ENCODE assay signal across 26 cellular contexts in genomic region chr15:41946970-41947369, GRCh38. TPM values are rescaled to one million over a fixed set of nuclear protein-coding genes. Genes with fewer than 3 reads are reported as not detected.
DNase-seq lines count a peak whose midpoint lies in the region; ATAC-seq, FAIRE-seq and TF ChIP-seq lines count a peak whose summit lies in the region.
"Had no signal": no experiment of that assay in that cellular context is flagged by ENCODE, and none has a peak within 500 bp of the region (broad histone marks: within the 10 kb centered on the region; RNA-seq: fewer than 3 reads in every experiment).

No MANE protein-coding gene starts in this region.

- no peak overlapping the region for H3K27ac Mint-ChIP-seq in naive thymus-derived CD4-positive, alpha-beta T cell
- H3K27ac Mint-ChIP-seq: activated naive CD4-positive, alpha-beta T cell treated with anti-CD3 and anti-CD28 coated beads for 36 hours; T-helper 2 cell treated with Interferon-gamma antibody and Interleukin-4, amounts not matched to agents 5 μg/mL and 100 μg/mL, for 36 hours had no signal

- H3K4me1 ChIP-seq in mammary epithelial cell (ENCODE audit: insufficient read depth, low read length): peaks cover 59% of the 10 kb centered on the region
- no peaks in the 10 kb centered on the region for H3K4me1 ChIP-seq in naive thymus-derived CD4-positive, alpha-beta T cell (ENCODE audit: control insufficient read depth in 2 of 2, insufficient read depth in 2 of 2, low read length in 2 of 2)

- TF ChIP-seq POLR2A in GM12891 (IDR thresholded peaks at IDR 0.05; ENCODE audit: low read depth, low read length): no peak

- intact Hi-C loops in mammary epithelial cell (cut with micrococcal nuclease): no loop called here
- intact Hi-C loops in cardiac septum (cut with DNase I): loop anchor here (5.0 kb wide), 1 partner anchor 35 kb away; no protein-coding TSS in a partner anchor
- intact Hi-C loops in naive thymus-derived CD4-positive, alpha-beta T cell (cut with micrococcal nuclease): no loop called here

- POLR2A ChIA-PET in naive thymus-derived CD4-positive, alpha-beta T cell (lab: Charles Lee): no interaction called here

- H3K4me2 ChIP-seq in mammary epithelial cell (ENCODE audit: insufficient read depth, low read depth, low read length): peak overlapping the region; percentile 76
- H3K4me2 ChIP-seq: A549, KMS-11, PC-9, SK-N-SH had no signal

- peaks cover 0 to 26% (median 5%) of the 10 kb centered on the region in 5 donors for H3K36me3 Mint-ChIP-seq in naive thymus-derived CD4-positive, alpha-beta T cell

- H3K27me3 Mint-ChIP-seq in naive thymus-derived CD4-positive, alpha-beta T cell: no peaks in the 10 kb centered on the region

- no peaks in the 10 kb centered on the region for H3K27me3 ChIP-seq in mammary epithelial cell (ENCODE audit: insufficient read depth, low read length)
- no peaks in the 10 kb centered on the region for H3K27me3 ChIP-seq in naive thymus-derived CD4-positive, alpha-beta T cell (ENCODE audit: control insufficient read depth in 2 of 2, insufficient read depth in 2 of 2, low read length in 2 of 2)
- H3K27me3 ChIP-seq: BLaER1 treated with 17β-estradiol and CSF1 and Interleukin-3, amounts not matched to agents 10 nM and 100 nM; left lung; ovary; suprapubic skin had no signal

- CTCF ChIA-PET in mammary epithelial cell (lab: Charles Lee; ENCODE audit: low non-redundant PET): no interaction called here
- CTCF ChIA-PET in naive thymus-derived CD4-positive, alpha-beta T cell (lab: Charles Lee): no interaction called here

- dilution Hi-C loops in mammary epithelial cell (cut with HindIII; ENCODE audit: low sequenced_read_pairs): no loop called here

- H3K9ac ChIP-seq in mammary epithelial cell (ENCODE audit: insufficient read depth, low read length): no peak overlapping the region
- H3K9ac ChIP-seq: BLaER1 treated with 17β-estradiol and CSF1 and Interleukin-3, amounts not matched to agents 10 nM and 100 nM; GM23248; KMS-11; SK-N-SH had no signal

- DNase-seq in GM12891 (ENCODE audit: insufficient read length, low spot score): no peak
- DNase-seq in mammary epithelial cell: peak; percentile 67
- DNase-seq in cardiac septum (ENCODE audit: low spot score): peak; percentile 85
- DNase-seq in naive thymus-derived CD4-positive, alpha-beta T cell: no peak
- DNase-seq in NCI-H524 treated with DMSO at 0.1 percent for 48 hours (lab: John Stamatoyannopoulos, UW): no peak
- DNase-seq in NCI-H748 (lab: John Stamatoyannopoulos, UW; ENCODE audit: unreplicated experiment): no peak
- DNase-seq: activated CD4-positive, alpha-beta T cell treated with anti-CD3 and anti-CD28 coated beads, Interleukin-2, amount 50 U/mL, for 4 hours; activated naive CD4-positive, alpha-beta T cell treated with anti-CD3 and anti-CD28 coated beads for 36 hours; cerebellar nuclear complex; glutamatergic neuron; GM23248; left lung; NCI-H1930; NCI-H226; ovary; SK-N-SH had no signal

- H3K79me2 ChIP-seq in mammary epithelial cell (ENCODE audit: insufficient read depth, low read length): peaks cover 89% of the 10 kb centered on the region

- no peaks in the 10 kb centered on the region for H3K9me3 ChIP-seq in mammary epithelial cell (replicated peaks; ENCODE audit: insufficient read depth, low read length)
- no peaks in the 10 kb centered on the region for H3K9me3 ChIP-seq in naive thymus-derived CD4-positive, alpha-beta T cell (ENCODE audit: control insufficient read depth in 2 of 3, low read length in 3 of 3)
- H3K9me3 ChIP-seq: A549; BLaER1 treated with 17β-estradiol and CSF1 and Interleukin-3, amounts not matched to agents 10 nM and 100 nM; left lung; ovary; SK-N-SH; suprapubic skin had no signal

- H3K4me1 Mint-ChIP-seq in naive thymus-derived CD4-positive, alpha-beta T cell: peaks cover 0 to 18% (median 0%) of the 10 kb centered on the region in 7 donors

- H3K4me3 ChIP-seq in mammary epithelial cell (replicated peaks in 1 of 3; ENCODE audit: insufficient read depth in 1 of 3, low read depth in 2 of 3, low read length in 3 of 3): peak overlapping the region in 1 of 3 experiments; percentile 24
- no peak overlapping the region for H3K4me3 ChIP-seq in naive thymus-derived CD4-positive, alpha-beta T cell (ENCODE audit: low read length)
- H3K4me3 ChIP-seq: A549; BLaER1 treated with 17β-estradiol and CSF1 and Interleukin-3, amounts not matched to agents 10 nM and 100 nM; GM23248; left lung; ovary; PC-9; suprapubic skin had no signal

- TF ChIP-seq CTCF in mammary epithelial cell (conservative IDR thresholded peaks at IDR 0.05 in 1 of 2, IDR thresholded peaks at IDR 0.05 in 1 of 2; ENCODE audit: extremely low read depth in 1 of 2, insufficient read depth in 1 of 2, low read depth in 1 of 2, low read length in 2 of 2): no peak

- no TSS peak for BruUV-seq in mammary epithelial cell (replicated peaks; lab: Mats Ljungman, UMichigan)

- ATAC-seq in naive thymus-derived CD4-positive, alpha-beta T cell: peak; percentile 14
- no peak for ATAC-seq in HG02852 (IDR thresholded peaks at IDR 0.05; ENCODE audit: unreplicated experiment)
- ATAC-seq in GM21529 (IDR thresholded peaks at IDR 0.05; ENCODE audit: unreplicated experiment): no peak
- ATAC-seq: A549, left lung, sciatic nerve had no signal

- FAIRE-seq in GM12891 (lab: Jason Lieb, UNC): peak; percentile 43
- FAIRE-seq: A549 had no signal

- peaks cover 13% of the 10 kb centered on the region for H3K36me3 ChIP-seq in mammary epithelial cell (ENCODE audit: insufficient read depth, low read length)
- H3K36me3 ChIP-seq in naive thymus-derived CD4-positive, alpha-beta T cell (ENCODE audit: control insufficient read depth in 2 of 3, insufficient read depth in 3 of 3, low read length in 3 of 3): peaks cover 0 to 37% (median 0%) of the 10 kb centered on the region in 3 experiments
- H3K36me3 ChIP-seq: ovary had no signal

- 19% methylated on average over 2 of the region's 2 CpGs for WGBS in mammary epithelial cell (ENCODE audit: low coverage, missing lambda C conversion rate)

- peak overlapping the region; percentile 18 for H3K27ac ChIP-seq in mammary epithelial cell (ENCODE audit: insufficient read depth, low read depth, low read length)
- H3K27ac ChIP-seq in naive thymus-derived CD4-positive, alpha-beta T cell (ENCODE audit: low read depth, low read length): no peak overlapping the region
- H3K27ac ChIP-seq: BLaER1 treated with 17β-estradiol and CSF1 and Interleukin-3, amounts not matched to agents 10 nM and 100 nM; GM23248; KMS-11; left lung; ovary; PC-9; suprapubic skin had no signal

- H3K4me3 Mint-ChIP-seq in naive thymus-derived CD4-positive, alpha-beta T cell: no peak overlapping the region
- H3K4me3 Mint-ChIP-seq: activated naive CD4-positive, alpha-beta T cell treated with anti-CD3 and anti-CD28 coated beads for 36 hours; T-helper 2 cell treated with Interferon-gamma antibody and Interleukin-4, amounts not matched to agents 5 μg/mL and 100 μg/mL, for 36 hours; WTC11 had no signal

- in situ Hi-C loops in mammary epithelial cell (cut with MboI; ENCODE audit: low sequenced_read_pairs in 2 of 2): no loop called here

- no peaks in the 10 kb centered on the region for H3K9me3 Mint-ChIP-seq in naive thymus-derived CD4-positive, alpha-beta T cell
- H3K9me3 Mint-ChIP-seq: activated naive CD4-positive, alpha-beta T cell treated with anti-CD3 and anti-CD28 coated beads for 36 hours; T-helper 2 cell treated with Interferon-gamma antibody and Interleukin-4, amounts not matched to agents 5 μg/mL and 100 μg/mL, for 36 hours; WTC11 had no signal

- H4K20me1 ChIP-seq in mammary epithelial cell (ENCODE audit: insufficient read depth, low read length): no peaks in the 10 kb centered on the region

- no peak overlapping the region for H2AFZ ChIP-seq in mammary epithelial cell (ENCODE audit: low read depth, low read length)
- H2AFZ ChIP-seq: GM23248, PC-9 had no signal

TF ChIP-seq in GM12891, 5 proteins besides CTCF, POLR2A, EP300 and RAD21:
- TF ChIP-seq PAX5 (IDR thresholded peaks at IDR 0.05; ENCODE audit: insufficient read depth, low read length, severe bottlenecking) (no peak), POLR2AphosphoS5 (IDR thresholded peaks at IDR 0.05; ENCODE audit: low read depth, low read length) (0 out of 2 replicates have a peak, but pooled peaks have one; percentile 24)

RNA-seq across cellular contexts. Expression of gene EHD4, which starts 25.4 kb away (rescaled TPM):
- polyA plus RNA-seq in GM12891 (2012; ENCODE audit: low read depth, missing spikeins): 24.4 TPM
- total RNA-seq in mammary epithelial cell (10 to 100 TPM; 53.6 to 65.0 TPM), cardiac septum (42.2 TPM)
- 55.8 TPM for polyA plus RNA-seq in mammary epithelial cell
- polyA minus RNA-seq in mammary epithelial cell: 66.8 TPM
- 10 to 100 TPM; 10.4 to 48.3 (median 23.7) TPM for total RNA-seq in naive thymus-derived CD4-positive, alpha-beta T cell
- polyA plus RNA-seq in naive thymus-derived CD4-positive, alpha-beta T cell: 1 to 10 TPM; 5.6 to 8.9 TPM

RNA-seq across cellular contexts. Expression of gene SPTBN5, which starts 53.1 kb away (rescaled TPM):
- 0.08 TPM for polyA plus RNA-seq in GM12891 (2012; ENCODE audit: low read depth, missing spikeins)
- total RNA-seq in mammary epithelial cell (10 to 100 TPM in 1 of 2 donors, 1 to 10 TPM in 1; 3.0 to 17.0 TPM), cardiac septum (2.4 TPM)
- polyA plus RNA-seq in mammary epithelial cell: 2.1 TPM
- 0.93 TPM for polyA minus RNA-seq in mammary epithelial cell
- 1 to 10 TPM; 1.4 to 2.7 (median 1.9) TPM for total RNA-seq in naive thymus-derived CD4-positive, alpha-beta T cell
- polyA plus RNA-seq in naive thymus-derived CD4-positive, alpha-beta T cell: under 1 TPM in 1 of 2 donors, not detected in 1; 0.12 TPM

Comparison
In these comparisons a context has a peak if more than half of its experiments do, and no peak if none do; other contexts are left out.
1. DNase-seq: peak in mammary epithelial cell (single experiment) and cardiac septum (single experiment); none in GM12891 (single experiment), naive thymus-derived CD4-positive, alpha-beta T cell (0 of 9), NCI-H524 treated with DMSO at 0.1 percent for 48 hours (single experiment) and NCI-H748 (single experiment).